Comparison of ENCODE assay signal across 24 cellular contexts in genomic region chr4:150289198-150289597, GRCh38.
DNase-seq lines count a peak whose midpoint lies in the region; TF ChIP-seq lines count a peak whose summit lies in the region.
"Had no signal": no experiment of that assay in that cellular context is flagged by ENCODE, and none has a peak within 500 bp of the region (broad histone marks: within the 10 kb centered on the region; RNA-seq: fewer than 3 reads in every experiment).

No MANE protein-coding gene starts in this region.

- H3K4me1 Mint-ChIP-seq in activated T-cell treated with anti-CD3 and anti-CD28 coated beads, Interleukin-2, amount 50 U/mL, for 24 hours (ENCODE audit: low read depth) = peaks cover 3% of the 10 kb centered on the region
- H3K4me1 Mint-ChIP-seq in mesothelial cell of epicardium (peaks cover 19% of the 10 kb centered on the region), Caco-2 (ENCODE audit: low read depth, unreplicated experiment) (no peaks in the 10 kb centered on the region)

- no peaks in the 10 kb centered on the region for H3K27me3 ChIP-seq in ectodermal cell (ENCODE audit: control insufficient read depth, insufficient read depth, low read length, poor library complexity, severe bottlenecking)
- H3K27me3 ChIP-seq in Caco-2 (replicated peaks; ENCODE audit: control insufficient read depth, insufficient read depth, low read length) = no peaks in the 10 kb centered on the region

- H3K9me3 Mint-ChIP-seq in activated T-cell treated with anti-CD3 and anti-CD28 coated beads, Interleukin-2, amount 50 U/mL, for 24 hours = peaks cover 2% of the 10 kb centered on the region
- H3K9me3 Mint-ChIP-seq in mesothelial cell of epicardium = peaks cover 5% of the 10 kb centered on the region
- no peaks in the 10 kb centered on the region for H3K9me3 Mint-ChIP-seq in Caco-2 (ENCODE audit: unreplicated experiment)
- H3K9me3 Mint-ChIP-seq: CD14-positive monocyte had no signal

- H3K36me3 Mint-ChIP-seq in activated T-cell treated with anti-CD3 and anti-CD28 coated beads, Interleukin-2, amount 50 U/mL, for 24 hours (ENCODE audit: low read depth) = peaks cover 40% of the 10 kb centered on the region
- H3K36me3 Mint-ChIP-seq in mesothelial cell of epicardium = peaks cover 9% of the 10 kb centered on the region
- H3K36me3 Mint-ChIP-seq in Caco-2 (ENCODE audit: insufficient read depth, unreplicated experiment) = no peaks in the 10 kb centered on the region

- POLR2A ChIA-PET in Caco-2 (lab: Charles Lee) = no interaction called here

- H3K27ac ChIP-seq in ectodermal cell (ENCODE audit: insufficient read depth, low read depth, low read length, poor library complexity, severe bottlenecking) = peak overlapping the region; percentile 6
- H3K27ac ChIP-seq: 22Rv1 had no signal

- intact Hi-C loops in Caco-2 (cut with micrococcal nuclease; ENCODE audit: unreplicated experiment) = no loop called here

- BruUV-seq in Caco-2 (replicated peaks; lab: Mats Ljungman, UMichigan) = no TSS peak

- no peaks in the 10 kb centered on the region for H3K36me3 ChIP-seq in ectodermal cell (ENCODE audit: control insufficient read depth, insufficient read depth, low read length)
- H3K36me3 ChIP-seq in Caco-2 (ENCODE audit: control insufficient read depth, insufficient read depth, low read length) = no peaks in the 10 kb centered on the region

- no peak overlapping the region for H3K4me3 Mint-ChIP-seq in activated T-cell treated with anti-CD3 and anti-CD28 coated beads, Interleukin-2, amount 50 U/mL, for 24 hours
- H3K4me3 Mint-ChIP-seq in mesothelial cell of epicardium (no peak overlapping the region), Caco-2 (ENCODE audit: unreplicated experiment) (no peak overlapping the region)
- H3K4me3 Mint-ChIP-seq: CD14-positive monocyte, H9 had no signal

- H3K27ac Mint-ChIP-seq in activated T-cell treated with anti-CD3 and anti-CD28 coated beads, Interleukin-2, amount 50 U/mL, for 24 hours = peak overlapping the region; percentile 29
- peak overlapping the region; percentile 71 for H3K27ac Mint-ChIP-seq in mesothelial cell of epicardium
- no peak overlapping the region for H3K27ac Mint-ChIP-seq in Caco-2 (ENCODE audit: unreplicated experiment)
- H3K27ac Mint-ChIP-seq: CD14-positive monocyte had no signal

- H3K4me1 ChIP-seq in ectodermal cell (ENCODE audit: control insufficient read depth, insufficient read depth, low read length) (no peaks in the 10 kb centered on the region), Caco-2 (no peaks in the 10 kb centered on the region)

- H3K4me3 ChIP-seq in ectodermal cell (ENCODE audit: insufficient read depth, low read depth, low read length) (no peak overlapping the region), Caco-2 (ENCODE audit: low read depth, low read length) (no peak overlapping the region)

- DNase-seq in activated T-cell treated with anti-CD3 and anti-CD28 coated beads, Interleukin-2, amount 50 U/mL, for 24 hours = no peak
- DNase-seq in activated T-cell treated with anti-CD3 and anti-CD28 coated beads, Interleukin-2, amount 50 U/mL, for 1 hour = no peak
- DNase-seq in mesothelial cell of epicardium (ENCODE audit: low spot score in 2 of 2, unreplicated experiment in 2 of 2) = no peak
- no peak for DNase-seq in Caco-2
- no peak for DNase-seq in GM10266 (ENCODE audit: extremely low spot score)
- no peak for DNase-seq in NCI-H146 (lab: John Stamatoyannopoulos, UW)
- no peak for DNase-seq in NCI-H69 (lab: John Stamatoyannopoulos, UW)
- DNase-seq: AML-193, EL, H9, KBM-7, MM.1S, NCI-H1092, NCI-H1436, NCI-H2029 treated with DMSO at 0.1 percent for 48 hours, NCI-H226, NCI-H510A treated with DMSO at 0.1 percent for 48 hours, NCI-H774, PC-3, Right ventricle myocardium superior, SW 1271 had no signal

- WGBS in ectodermal cell, 2 experiments = 92 to 95% methylated on average over 2 of the region's 2 CpGs

- CTCF ChIA-PET in Caco-2 (lab: Charles Lee) = no interaction called here

- TF ChIP-seq CTCF in mesothelial cell of epicardium (IDR thresholded peaks at IDR 0.05; ENCODE audit: unreplicated experiment) (no peak), Caco-2 (IDR thresholded peaks at IDR 0.05; ENCODE audit: insufficient read depth in 1 of 2, low read depth in 1 of 2, low read length in 1 of 2, severe bottlenecking in 1 of 2, unreplicated experiment in 1 of 2) (no peak), GM10266 (IDR thresholded peaks at IDR 0.05; ENCODE audit: control insufficient read depth, insufficient read depth, low read depth, missing control alignments) (no peak)

- H3K9me3 ChIP-seq in ectodermal cell (ENCODE audit: control insufficient read depth, low read length) (no peaks in the 10 kb centered on the region), Caco-2 (no peaks in the 10 kb centered on the region)

- H3K27me3 Mint-ChIP-seq in activated T-cell treated with anti-CD3 and anti-CD28 coated beads, Interleukin-2, amount 50 U/mL, for 24 hours = no peaks in the 10 kb centered on the region
- H3K27me3 Mint-ChIP-seq in mesothelial cell of epicardium (ENCODE audit: low read depth) (no peaks in the 10 kb centered on the region), Caco-2 (ENCODE audit: insufficient read depth, unreplicated experiment) (no peaks in the 10 kb centered on the region)
